Comparison of ENCODE assay signal across 8 cellular contexts in the genomic region with DNA sequence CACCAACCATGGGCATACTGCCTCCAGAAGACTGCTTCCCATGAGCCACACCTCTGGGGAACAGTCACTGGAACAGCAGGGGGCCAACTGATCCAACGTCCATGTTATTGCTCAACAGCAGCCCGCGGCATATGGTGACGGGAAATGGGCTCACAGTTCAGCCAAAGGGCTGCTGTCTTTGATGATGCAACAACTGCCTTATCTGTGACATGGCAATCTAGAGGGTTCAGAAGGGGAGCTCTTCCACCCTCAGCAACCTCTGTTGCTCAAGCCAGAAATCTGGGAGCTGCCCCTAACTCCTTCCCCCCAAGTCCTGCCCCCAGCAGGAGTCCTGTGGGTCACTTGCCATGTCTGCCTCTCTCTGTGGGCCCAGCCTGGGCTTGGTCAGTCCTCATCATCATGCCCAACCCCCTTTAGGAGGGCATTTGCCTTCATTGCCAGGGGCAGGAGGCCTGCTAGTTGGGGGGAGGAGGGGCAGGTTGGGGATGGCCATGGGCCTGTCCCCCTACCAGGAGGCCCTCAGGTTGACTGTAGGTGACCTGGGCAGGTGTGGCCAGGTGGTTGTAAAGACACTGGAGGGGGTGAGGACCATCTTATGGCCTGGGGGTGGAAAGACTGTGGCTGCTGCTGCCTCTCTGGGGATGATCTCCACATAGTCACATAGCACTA.
DNase-seq lines count a peak whose midpoint lies in the region; TF ChIP-seq lines count a peak whose summit lies in the region.

No MANE protein-coding gene starts in this region.

- no peaks in the 10 kb centered on the region for H3K36me3 ChIP-seq in left ventricle myocardium inferior

- H3K9me3 ChIP-seq in left ventricle myocardium inferior (replicated peaks): no peaks in the 10 kb centered on the region

- TF ChIP-seq CTCF in left ventricle myocardium inferior (IDR thresholded peaks at IDR 0.05; ENCODE audit: borderline replicate concordance): no peak

- intact Hi-C loops in left ventricle myocardium inferior (cut with micrococcal nuclease): no loop called here

- peak overlapping the region; percentile 69 for H3K27ac ChIP-seq in left ventricle myocardium inferior (replicated peaks)

- DNase-seq in GOT3 (lab: John Stamatoyannopoulos, UW) (peak; percentile 37), T1000 (lab: John Stamatoyannopoulos, UW) (peak; percentile 58), left ventricle myocardium inferior (peak; percentile 62), activated T-cell treated with anti-CD3 and anti-CD28 coated beads for 4 hours (no peak), ecto neural progenitor cell (ENCODE audit: low spot score) (no peak), kidney glomerular epithelial cell (lab: John Stamatoyannopoulos, UW) (no peak), NCI-H2107 (lab: John Stamatoyannopoulos, UW) (no peak)
- peak; percentile 7 for DNase-seq in stimulated activated CD8-positive, alpha-beta memory T cell treated with anti-CD3 and anti-CD28 coated beads, Interleukin-4, amount 100 ng/mL, for 48 hours

- peaks cover 23% of the 10 kb centered on the region for H3K27me3 ChIP-seq in left ventricle myocardium inferior (ENCODE audit: low read depth)

- peaks cover 3% of the 10 kb centered on the region for H3K4me1 ChIP-seq in left ventricle myocardium inferior

- no peak overlapping the region for H3K4me3 ChIP-seq in left ventricle myocardium inferior

Comparison
In these comparisons a context has a peak if more than half of its experiments do, and no peak if none do; other contexts are left out.
1. DNase-seq: peak in GOT3 (single experiment), T1000 (single experiment), left ventricle myocardium inferior (single experiment) and stimulated activated CD8-positive, alpha-beta memory T cell treated with anti-CD3 and anti-CD28 coated beads, Interleukin-4, amount 100 ng/mL, for 48 hours (single experiment); none in activated T-cell treated with anti-CD3 and anti-CD28 coated beads for 4 hours (single experiment), ecto neural progenitor cell (single experiment), kidney glomerular epithelial cell (single experiment) and NCI-H2107 (single experiment).